In the genomic region with DNA sequence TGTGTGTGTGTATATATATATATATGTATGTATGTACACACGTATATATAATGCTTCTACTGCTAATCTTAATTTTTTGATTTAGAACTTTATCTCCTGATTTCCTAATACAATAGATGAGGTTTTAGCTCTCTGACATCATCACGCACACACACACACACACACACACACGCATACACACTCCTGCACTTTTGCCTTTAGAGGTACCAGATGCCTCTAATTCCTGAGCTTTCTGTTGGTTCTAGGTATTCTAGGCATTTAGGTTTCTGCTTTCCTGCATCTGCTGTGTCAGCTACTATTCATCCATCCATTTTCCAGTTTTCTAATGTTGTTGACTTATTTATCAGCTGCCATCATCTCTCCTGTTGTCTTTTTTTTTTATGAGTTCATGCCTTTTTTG, we compare ENCODE assay signal across 22 cellular contexts.
DNase-seq lines count a peak whose midpoint lies in the region; ATAC-seq, FAIRE-seq and TF ChIP-seq lines count a peak whose summit lies in the region.
"Had no signal": no experiment of that assay in that cellular context is flagged by ENCODE, and none has a peak within 500 bp of the region (broad histone marks: within the 10 kb centered on the region; RNA-seq: fewer than 3 reads in every experiment).

No MANE protein-coding gene starts in this region.

- no peak overlapping the region for H3K14ac ChIP-seq in trophoblast cell (ENCODE audit: low read length)

- peak overlapping the region; percentile 67 for H3K27ac ChIP-seq in cardiac muscle cell
- no peak overlapping the region for H3K27ac ChIP-seq in left ventricle myocardium inferior (replicated peaks)
- no peak overlapping the region for H3K27ac ChIP-seq in K562 (ENCODE audit: extremely low read depth, low read depth, low read length)
- H3K27ac ChIP-seq in endodermal cell (ENCODE audit: low read depth, low read length): no peak overlapping the region
- H3K27ac ChIP-seq in trophoblast cell (ENCODE audit: low read depth, low read length): peak overlapping the region; percentile 50
- H3K27ac ChIP-seq: 22Rv1; A549; BLaER1 treated with 17β-estradiol and CSF1 and Interleukin-3, amounts not matched to agents 10 nM and 100 nM; C4-2B had no signal

- no peaks in the 10 kb centered on the region for H3K9me1 ChIP-seq in K562 (ENCODE audit: control insufficient read depth, insufficient read depth, low read length)

- H4K20me1 ChIP-seq in K562 (replicated peaks; ENCODE audit: control insufficient read depth, insufficient read depth, low read length): no peaks in the 10 kb centered on the region
- H4K20me1 ChIP-seq: BLaER1 treated with 17β-estradiol and CSF1 and Interleukin-3, amounts not matched to agents 10 nM and 100 nM had no signal

- H3K4ac ChIP-seq in trophoblast cell (ENCODE audit: low read depth, low read length): no peak overlapping the region

- DNase-seq in cardiac muscle cell (ENCODE audit: low read depth in 1 of 2, low spot score in 1 of 2): no peak
- DNase-seq in left ventricle myocardium inferior: no peak
- no peak for DNase-seq in K562 (ENCODE audit: extremely low read depth in 1 of 4, low spot score in 3 of 4)
- peak; percentile 32 for DNase-seq in endodermal cell
- DNase-seq in trophoblast cell: peak in 1 of 2 donors; percentile 59
- DNase-seq in stimulated activated CD4-positive, alpha-beta T cell treated with anti-CD3 and anti-CD28 coated beads, Interleukin-4, amount 100 ng/mL, for 4 hours: no peak
- DNase-seq in GM19239 (ENCODE audit: insufficient read length, low spot score): no peak
- no peak for DNase-seq in erythroblast (lab: John Stamatoyannopoulos, UW)
- DNase-seq: AML-193; Caco-2; Calu3; CD4-positive, alpha-beta T cell; CD8-positive, alpha-beta T cell; DMS79 treated with DMSO at 0.1 percent for 48 hours; GF-D8 had no signal

- H3K27me3 ChIP-seq in cardiac muscle cell (no peaks in the 10 kb centered on the region), left ventricle myocardium inferior (ENCODE audit: low read depth) (no peaks in the 10 kb centered on the region), K562 (ENCODE audit: control insufficient read depth in 2 of 2, insufficient read depth in 2 of 2, low read length in 2 of 2) (0 out of 5 replicates have a peak, but pooled peaks cover 2 to 4% of the 10 kb centered on the region in 2 experiments), endodermal cell (ENCODE audit: control insufficient read depth, insufficient read depth, low read length, poor library complexity, severe bottlenecking) (no peaks in the 10 kb centered on the region), trophoblast cell (ENCODE audit: insufficient read depth, low read length) (no peaks in the 10 kb centered on the region)
- H3K27me3 ChIP-seq: BLaER1 treated with 17β-estradiol and CSF1 and Interleukin-3, amounts not matched to agents 10 nM and 100 nM had no signal

- CTCF ChIA-PET in K562 (lab: Yijun Ruan, JAX; ENCODE audit: low intra/inter-chr PET ratio): no interaction called here

- H2AFZ ChIP-seq in K562 (ENCODE audit: low read depth, low read length) (no peak overlapping the region), trophoblast cell (ENCODE audit: insufficient read depth, low read length, poor library complexity) (no peak overlapping the region)

- TF ChIP-seq POLR2A in K562 (conservative IDR thresholded peaks at IDR 0.05): no peak
- no peak for TF ChIP-seq POLR2A in erythroblast (IDR thresholded peaks at IDR 0.05; ENCODE audit: low read length)

- H3K18ac ChIP-seq in trophoblast cell (ENCODE audit: low read length): no peak overlapping the region

- BruUV-seq in K562 (replicated peaks; lab: Mats Ljungman, UMichigan): no TSS peak

- no peak for ATAC-seq in K562
- ATAC-seq: A549; CD8-positive, alpha-beta T cell had no signal

- H3K9ac ChIP-seq in K562 (ENCODE audit: insufficient read depth in 1 of 2, low read depth in 2 of 2, low read length in 2 of 2) (no peak overlapping the region), endodermal cell (ENCODE audit: extremely low read depth, low read length, poor library complexity, severe bottlenecking) (no peak overlapping the region), trophoblast cell (ENCODE audit: low read length) (no peak overlapping the region)
- H3K9ac ChIP-seq: BLaER1 treated with 17β-estradiol and CSF1 and Interleukin-3, amounts not matched to agents 10 nM and 100 nM had no signal

- peaks cover 3% of the 10 kb centered on the region for H3K79me1 ChIP-seq in trophoblast cell (ENCODE audit: low read length)

- H3K4me2 ChIP-seq in K562 (ENCODE audit: insufficient read depth, low read length) (no peak overlapping the region), trophoblast cell (ENCODE audit: low read length) (no peak overlapping the region)
- H3K4me2 ChIP-seq: A549; BLaER1 treated with 17β-estradiol and CSF1 and Interleukin-3, amounts not matched to agents 10 nM and 100 nM had no signal

- H3K36me3 ChIP-seq in cardiac muscle cell (no peaks in the 10 kb centered on the region), left ventricle myocardium inferior (no peaks in the 10 kb centered on the region), K562 (ENCODE audit: control insufficient read depth, insufficient read depth, low read length) (no peaks in the 10 kb centered on the region), endodermal cell (ENCODE audit: control insufficient read depth, insufficient read depth, low read length) (no peaks in the 10 kb centered on the region), trophoblast cell (ENCODE audit: control insufficient read depth in 1 of 2, insufficient read depth in 2 of 2, low read length in 2 of 2) (no peaks in the 10 kb centered on the region)
- H3K36me3 ChIP-seq: BLaER1 treated with 17β-estradiol and CSF1 and Interleukin-3, amounts not matched to agents 10 nM and 100 nM had no signal

- no peak overlapping the region for H2BK120ac ChIP-seq in trophoblast cell (ENCODE audit: insufficient read depth, low read length, poor library complexity)

- no peak overlapping the region for H4K91ac ChIP-seq in trophoblast cell (ENCODE audit: low read depth, low read length)

- FAIRE-seq in K562 (lab: Jason Lieb, UNC): no peak
- FAIRE-seq in GM19239 (lab: Jason Lieb, UNC): no peak
- FAIRE-seq: A549, G401.6, GM12891 had no signal

- H3K79me2 ChIP-seq in K562 (ENCODE audit: control insufficient read depth, insufficient read depth, low read length) (no peaks in the 10 kb centered on the region), trophoblast cell (ENCODE audit: control insufficient read depth, insufficient read depth, low read length, poor library complexity) (no peaks in the 10 kb centered on the region)

- H3K4me1 ChIP-seq in cardiac muscle cell (ENCODE audit: low read depth): peaks cover 33% of the 10 kb centered on the region
- H3K4me1 ChIP-seq in left ventricle myocardium inferior: no peaks in the 10 kb centered on the region
- no peaks in the 10 kb centered on the region; a peak in 1 of 5 replicates for H3K4me1 ChIP-seq in K562 (replicated peaks in 1 of 2; ENCODE audit: control insufficient read depth in 2 of 2, insufficient read depth in 2 of 2, low read length in 2 of 2)
- H3K4me1 ChIP-seq in endodermal cell (ENCODE audit: control insufficient read depth, insufficient read depth, low read length): no peaks in the 10 kb centered on the region
- peaks cover 5 to 6% of the 10 kb centered on the region in 2 experiments for H3K4me1 ChIP-seq in trophoblast cell (ENCODE audit: control insufficient read depth in 1 of 2, insufficient read depth in 2 of 2, low read length in 2 of 2)
- H3K4me1 ChIP-seq: A549, Caco-2 had no signal

- no peaks in the 10 kb centered on the region for H3K36me3 Mint-ChIP-seq in endodermal cell (ENCODE audit: low read depth)
- H3K36me3 Mint-ChIP-seq: CD8-positive, alpha-beta T cell had no signal

- no peak for TF ChIP-seq EP300 in K562 (IDR thresholded peaks at IDR 0.05; ENCODE audit: low read length)

- peaks cover 13% of the 10 kb centered on the region for H3K4me1 Mint-ChIP-seq in endodermal cell
- H3K4me1 Mint-ChIP-seq: B cell had no signal

- no peak overlapping the region for H2BK12ac ChIP-seq in trophoblast cell (ENCODE audit: low read length)

- 0% methylated on average over 3 of the region's 3 CpGs for whole genome bisulfite sequencing in K562 (ENCODE audit: insufficient coverage, low coverage, missing lambda C conversion rate)
- 89 to 100% methylated on average over 2 of the region's 3 CpGs for WGBS in endodermal cell (ENCODE audit: insufficient coverage in 1 of 2, insufficient read length in 1 of 2), 2 experiments
- WGBS in trophoblast cell (ENCODE audit: extremely low coverage, insufficient coverage, insufficient read length): no CpG with 5 or more reads among the region's 3 CpGs

- no peak overlapping the region for H2AK5ac ChIP-seq in trophoblast cell (ENCODE audit: low read length)

- TF ChIP-seq RAD21 in K562 (CRISPR knock-in tag; conservative IDR thresholded peaks at IDR 0.05 in 1 of 2, IDR thresholded peaks at IDR 0.05 in 1 of 2): no peak

- POLR2A ChIA-PET in K562 (lab: Yijun Ruan, JAX): no interaction called here

- no peak overlapping the region for H4K12ac ChIP-seq in trophoblast cell (ENCODE audit: low read depth, low read length)

- H3K27me3 Mint-ChIP-seq in endodermal cell (ENCODE audit: insufficient read depth): no peaks in the 10 kb centered on the region
- H3K27me3 Mint-ChIP-seq: B cell had no signal

- H4K8ac ChIP-seq in trophoblast cell (ENCODE audit: low read depth, low read length): no peak overlapping the region

- H3K27ac Mint-ChIP-seq in endodermal cell: no peak overlapping the region
- H3K27ac Mint-ChIP-seq: B cell; CD4-positive, alpha-beta T cell; CD8-positive, alpha-beta T cell had no signal

- H3K9me3 ChIP-seq in cardiac muscle cell (ENCODE audit: low read depth) (no peaks in the 10 kb centered on the region), left ventricle myocardium inferior (replicated peaks) (no peaks in the 10 kb centered on the region), K562 (replicated peaks; ENCODE audit: control insufficient read depth, insufficient read depth, low read depth, low read length) (no peaks in the 10 kb centered on the region), endodermal cell (ENCODE audit: control insufficient read depth, low read length) (no peaks in the 10 kb centered on the region), trophoblast cell (ENCODE audit: insufficient read depth, low read depth, low read length) (peaks cover 2% of the 10 kb centered on the region)
- H3K9me3 ChIP-seq: A549; BLaER1 treated with 17β-estradiol and CSF1 and Interleukin-3, amounts not matched to agents 10 nM and 100 nM; Caco-2 had no signal

- H3K23ac ChIP-seq in trophoblast cell (ENCODE audit: low read length): no peak overlapping the region

- no peak for TF ChIP-seq CTCF in cardiac muscle cell (IDR thresholded peaks at IDR 0.05; ENCODE audit: low read depth, low read length)
- no peak for TF ChIP-seq CTCF in left ventricle myocardium inferior (IDR thresholded peaks at IDR 0.05; ENCODE audit: borderline replicate concordance)
- no peak for TF ChIP-seq CTCF in K562 (IDR thresholded peaks at IDR 0.05 in 2 of 3, conservative IDR thresholded peaks at IDR 0.05 in 1 of 3; ENCODE audit: insufficient read depth in 2 of 3, low read depth in 1 of 3, low read length in 3 of 3)
- no peak for TF ChIP-seq CTCF in endodermal cell (conservative IDR thresholded peaks at IDR 0.05)

- H3K4me3 ChIP-seq in cardiac muscle cell (no peak overlapping the region), left ventricle myocardium inferior (no peak overlapping the region), K562 (no peak overlapping the region), endodermal cell (ENCODE audit: low read length) (no peak overlapping the region), trophoblast cell (ENCODE audit: low read depth, low read length) (no peak overlapping the region)
- H3K4me3 ChIP-seq: A549; BLaER1 treated with 17β-estradiol and CSF1 and Interleukin-3, amounts not matched to agents 10 nM and 100 nM had no signal

- intact Hi-C loops in left ventricle myocardium inferior (cut with micrococcal nuclease): no loop called here
- intact Hi-C loops in K562 (cut with micrococcal nuclease): no loop called here

- in situ Hi-C loops in K562 (cut with MboI): no loop called here

- no peak overlapping the region for H3K4me3 Mint-ChIP-seq in endodermal cell
- H3K4me3 Mint-ChIP-seq: B cell; CD4-positive, alpha-beta T cell; CD8-positive, alpha-beta T cell had no signal

- H3K9me3 Mint-ChIP-seq in endodermal cell: peaks cover 2% of the 10 kb centered on the region

- H2BK5ac ChIP-seq in trophoblast cell (ENCODE audit: low read depth, low read length, poor library complexity): no peak overlapping the region

Comparison
In these comparisons a context has a peak if more than half of its experiments do, and no peak if none do; other contexts are left out.
1. H3K27ac ChIP-seq: peak in cardiac muscle cell (single experiment) and trophoblast cell (single experiment); none in left ventricle myocardium inferior (single experiment), K562 (single experiment) and endodermal cell (single experiment).